In genomic region chr4:153645183-153645582, GRCh38 we compare ENCODE assay signal across 1 cellular context.
TF ChIP-seq lines count a peak whose summit lies in the region.

No MANE protein-coding gene starts in this region.

TF ChIP-seq in HepG2, 621 proteins besides CTCF, POLR2A, EP300 and RAD21 (continued from another document):
- TF ChIP-seq, protein P1, sequence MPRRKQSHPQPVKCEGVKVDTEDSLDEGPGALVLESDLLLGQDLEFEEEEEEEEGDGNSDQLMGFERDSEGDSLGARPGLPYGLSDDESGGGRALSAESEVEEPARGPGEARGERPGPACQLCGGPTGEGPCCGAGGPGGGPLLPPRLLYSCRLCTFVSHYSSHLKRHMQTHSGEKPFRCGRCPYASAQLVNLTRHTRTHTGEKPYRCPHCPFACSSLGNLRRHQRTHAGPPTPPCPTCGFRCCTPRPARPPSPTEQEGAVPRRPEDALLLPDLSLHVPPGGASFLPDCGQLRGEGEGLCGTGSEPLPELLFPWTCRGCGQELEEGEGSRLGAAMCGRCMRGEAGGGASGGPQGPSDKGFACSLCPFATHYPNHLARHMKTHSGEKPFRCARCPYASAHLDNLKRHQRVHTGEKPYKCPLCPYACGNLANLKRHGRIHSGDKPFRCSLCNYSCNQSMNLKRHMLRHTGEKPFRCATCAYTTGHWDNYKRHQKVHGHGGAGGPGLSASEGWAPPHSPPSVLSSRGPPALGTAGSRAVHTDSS (CRISPR knock-in tag; conservative IDR thresholded peaks at IDR 0.05): no peak
- TF ChIP-seq MTF1 (CRISPR knock-in tag; IDR thresholded peaks at IDR 0.05) (no peak), AHDC1 (CRISPR knock-in tag; IDR thresholded peaks at IDR 0.05; ENCODE audit: borderline replicate concordance) (no peak), GATAD1 (CRISPR knock-in tag; IDR thresholded peaks at IDR 0.05) (no peak), ZNF296 (CRISPR knock-in tag; conservative IDR thresholded peaks at IDR 0.05) (no peak)
